In the genomic region with DNA sequence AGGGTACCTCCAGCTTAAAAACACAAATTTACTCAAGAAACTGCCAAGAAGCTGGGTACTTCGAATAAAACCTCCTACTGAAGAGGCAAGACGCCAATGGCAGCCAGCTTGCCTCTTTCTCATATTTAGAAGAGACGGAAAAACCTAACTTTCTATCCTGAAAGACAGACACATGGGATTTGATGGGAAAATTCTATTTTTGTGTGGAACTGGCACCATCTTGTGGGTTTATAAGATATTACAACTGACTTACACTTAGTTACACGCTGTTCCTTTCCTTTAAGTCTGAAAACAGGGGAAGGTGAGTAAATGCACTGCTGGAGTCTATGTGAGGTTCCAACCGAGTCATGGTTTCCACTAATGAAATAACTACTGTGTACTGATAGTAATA, we compare ENCODE assay signal across 8 cellular contexts. TPM values are rescaled to one million over a fixed set of nuclear protein-coding genes. Genes with fewer than 3 reads are reported as not detected.
DNase-seq lines count a peak whose midpoint lies in the region; ATAC-seq, FAIRE-seq and TF ChIP-seq lines count a peak whose summit lies in the region.

No MANE protein-coding gene starts in this region.

- FAIRE-seq in GM12892 (lab: Jason Lieb, UNC): no peak

- H3K9me3 ChIP-seq in ascending aorta (no peaks in the 10 kb centered on the region), iPS-20b (ENCODE audit: insufficient read depth, low read depth, low read length) (no peaks in the 10 kb centered on the region), tibial artery (no peaks in the 10 kb centered on the region)

- TF ChIP-seq CTCF in ascending aorta (IDR thresholded peaks at IDR 0.05) (peak in 2 of 3 experiments; percentile 48 to 65), tibial artery (IDR thresholded peaks at IDR 0.05) (peak; percentile 49 to 65)

- peaks cover 0 to 4% of the 10 kb centered on the region in 2 donors for H3K4me1 ChIP-seq in ascending aorta
- H3K4me1 ChIP-seq in iPS-20b (ENCODE audit: insufficient read depth, low read length): peaks cover 24% of the 10 kb centered on the region
- peaks cover 0 to 4% (median 0%) of the 10 kb centered on the region in 4 donors for H3K4me1 ChIP-seq in tibial artery

- no peaks in the 10 kb centered on the region for H3K27me3 ChIP-seq in ascending aorta
- no peaks in the 10 kb centered on the region for H3K27me3 ChIP-seq in iPS-20b (ENCODE audit: insufficient read depth, low read length)
- no peaks in the 10 kb centered on the region for H3K27me3 ChIP-seq in tibial artery

- H3K9ac ChIP-seq in iPS-20b (ENCODE audit: low read depth, low read length): 0 out of 2 replicates have a peak overlapping the region, but pooled peaks have one; percentile 22

- DNase-seq in COLO829 (ENCODE audit: low spot score) (peak; percentile 51), HuH-7.5 (ENCODE audit: low spot score) (peak; percentile 17), ascending aorta (ENCODE audit: low spot score in 2 of 2) (no peak), tibial artery (no peak), T-helper 9 cell (no peak), GM12892 (ENCODE audit: insufficient read length) (no peak)

- no peak for TF ChIP-seq POLR2A in GM12892 (IDR thresholded peaks at IDR 0.05; ENCODE audit: low read depth, low read length)

- ATAC-seq in GM21423 (IDR thresholded peaks at IDR 0.05; ENCODE audit: unreplicated experiment): no peak

- H3K4me3 ChIP-seq in ascending aorta: no peak overlapping the region
- H3K4me3 ChIP-seq in iPS-20b (ENCODE audit: low read length): no peak overlapping the region
- no peak overlapping the region for H3K4me3 ChIP-seq in tibial artery

- H3K27ac ChIP-seq in ascending aorta: peak overlapping the region in 1 of 2 donors; percentile 41
- no peak overlapping the region for H3K27ac ChIP-seq in iPS-20b (ENCODE audit: low read length)
- no peak overlapping the region for H3K27ac ChIP-seq in tibial artery

- peaks cover 12 to 54% of the 10 kb centered on the region in 2 donors for H3K36me3 ChIP-seq in ascending aorta
- peaks cover 45% of the 10 kb centered on the region for H3K36me3 ChIP-seq in iPS-20b (ENCODE audit: insufficient read depth, low read depth, low read length)
- peaks cover 25 to 52% (median 49%) of the 10 kb centered on the region in 3 donors for H3K36me3 ChIP-seq in tibial artery

- intact Hi-C loops in ascending aorta (cut with DNase I): no loop called here
- intact Hi-C loops in tibial artery (cut with DNase I; ENCODE audit: low total_unique reads): no loop called here

RNA-seq across cellular contexts. Expression of a gene that starts 10.3 kb away (rescaled TPM):
- total RNA-seq in ascending aorta: 11.6 TPM
- 10.2 TPM for polyA plus RNA-seq in GM12892 (2012; ENCODE audit: missing spikeins)

RNA-seq across cellular contexts. Expression of a gene that starts 33.7 kb away (rescaled TPM):
- total RNA-seq in ascending aorta: 54.5 TPM
- 16.1 TPM for polyA plus RNA-seq in GM12892 (2012; ENCODE audit: missing spikeins)

Comparison
In these comparisons a context has a peak if more than half of its experiments do, and no peak if none do; other contexts are left out.
1. DNase-seq: peak in COLO829 (single experiment) and HuH-7.5 (single experiment); none in ascending aorta (0 of 2), tibial artery (0 of 2), T-helper 9 cell (single experiment) and GM12892 (single experiment).